Comparison of ENCODE assay signal across 13 cellular contexts in genomic region chr3:37999836-38000235, GRCh38. TPM values are rescaled to one million over a fixed set of nuclear protein-coding genes. Genes with fewer than 3 reads are reported as not detected.
DNase-seq lines count a peak whose midpoint lies in the region; ATAC-seq and TF ChIP-seq lines count a peak whose summit lies in the region.
"Had no signal": no experiment of that assay in that cellular context is flagged by ENCODE, and none has a peak within 500 bp of the region (broad histone marks: within the 10 kb centered on the region; RNA-seq: fewer than 3 reads in every experiment).

No MANE protein-coding gene starts in this region.

- peaks cover 23% of the 10 kb centered on the region for H3K36me3 Mint-ChIP-seq in T-helper 1 cell treated with Interleukin-12 subunit alpha and Interleukin-12 subunit beta and Interleukin-4 antibody, amounts not matched to agents 30 μg/mL and 1 μg/mL, for 36 hours (ENCODE audit: low read depth)
- H3K36me3 Mint-ChIP-seq in CD8-positive, alpha-beta T cell = peaks cover 63% of the 10 kb centered on the region
- peaks cover 45% of the 10 kb centered on the region for H3K36me3 Mint-ChIP-seq in activated T-helper 2 cell treated with anti-CD3 and anti-CD28 coated beads, Interferon-gamma antibody, Interleukin-2, Interleukin-4, amounts not matched to agents 10 μg/mL and 5 μg/mL and 100 μg/mL, durations not matched to agents 14 hours and 24 hours and 36 hours (ENCODE audit: low read depth)
- peaks cover 16% of the 10 kb centered on the region for H3K36me3 Mint-ChIP-seq in nephron (ENCODE audit: low read depth)

- H3K4me3 Mint-ChIP-seq in T-helper 1 cell treated with Interleukin-12 subunit alpha and Interleukin-12 subunit beta and Interleukin-4 antibody, amounts not matched to agents 30 μg/mL and 1 μg/mL, for 36 hours = no peak overlapping the region
- H3K4me3 Mint-ChIP-seq in CD8-positive, alpha-beta T cell = peak overlapping the region; percentile 52
- no peak overlapping the region for H3K4me3 Mint-ChIP-seq in activated T-helper 2 cell treated with anti-CD3 and anti-CD28 coated beads, Interferon-gamma antibody, Interleukin-2, Interleukin-4, amounts not matched to agents 10 μg/mL and 5 μg/mL and 100 μg/mL, durations not matched to agents 14 hours and 24 hours and 36 hours (ENCODE audit: low read depth)
- peak overlapping the region; percentile 47 to 72 (median 64) for H3K4me3 Mint-ChIP-seq in nephron

- H3K27ac ChIP-seq in CD8-positive, alpha-beta T cell (ENCODE audit: low read depth, low read length) = no peak overlapping the region
- H3K27ac ChIP-seq: 22Rv1 had no signal

- H3K27ac Mint-ChIP-seq in T-helper 1 cell treated with Interleukin-12 subunit alpha and Interleukin-12 subunit beta and Interleukin-4 antibody, amounts not matched to agents 30 μg/mL and 1 μg/mL, for 36 hours = peak overlapping the region; percentile 8
- peak overlapping the region; percentile 77 for H3K27ac Mint-ChIP-seq in CD8-positive, alpha-beta T cell
- H3K27ac Mint-ChIP-seq in activated T-helper 2 cell treated with anti-CD3 and anti-CD28 coated beads, Interferon-gamma antibody, Interleukin-2, Interleukin-4, amounts not matched to agents 10 μg/mL and 5 μg/mL and 100 μg/mL, durations not matched to agents 14 hours and 24 hours and 36 hours = peak overlapping the region; percentile 37
- H3K27ac Mint-ChIP-seq in nephron = peak overlapping the region in 2 of 3 experiments; percentile 3 to 74

- POLR2A ChIA-PET in CD8-positive, alpha-beta T cell (lab: Charles Lee) = interaction anchor here (0.6 kb wide), 1 partner anchor 60 kb away, joined by 5 read pairs; no protein-coding TSS in a partner anchor

- no peaks in the 10 kb centered on the region for H3K27me3 Mint-ChIP-seq in T-helper 1 cell treated with Interleukin-12 subunit alpha and Interleukin-12 subunit beta and Interleukin-4 antibody, amounts not matched to agents 30 μg/mL and 1 μg/mL, for 36 hours (ENCODE audit: low read depth)
- no peaks in the 10 kb centered on the region for H3K27me3 Mint-ChIP-seq in CD8-positive, alpha-beta T cell (ENCODE audit: low read depth)
- no peaks in the 10 kb centered on the region for H3K27me3 Mint-ChIP-seq in activated T-helper 2 cell treated with anti-CD3 and anti-CD28 coated beads, Interferon-gamma antibody, Interleukin-2, Interleukin-4, amounts not matched to agents 10 μg/mL and 5 μg/mL and 100 μg/mL, durations not matched to agents 14 hours and 24 hours and 36 hours (ENCODE audit: low read depth)
- no peaks in the 10 kb centered on the region for H3K27me3 Mint-ChIP-seq in nephron (ENCODE audit: low read depth)

- H3K9me3 ChIP-seq in CD8-positive, alpha-beta T cell (ENCODE audit: low read length) = no peaks in the 10 kb centered on the region

- no peak for DNase-seq in T-helper 1 cell
- no peak for DNase-seq in CD8-positive, alpha-beta T cell
- DNase-seq in activated T-helper 2 cell treated with anti-CD3 and anti-CD28 coated beads, Interferon-gamma antibody, Interleukin-2, Interleukin-4, amounts not matched to agents 10 μg/mL and 5 μg/mL and 100 μg/mL, durations not matched to agents 14 hours and 24 hours and 36 hours (ENCODE audit: low spot score) = no peak
- no peak for DNase-seq in SW480 (ENCODE audit: low spot score)
- DNase-seq in T1000 (lab: John Stamatoyannopoulos, UW) = no peak
- DNase-seq: NCI-H1417, NCI-H510A treated with DMSO at 0.1 percent for 48 hours, SW 1271 had no signal

- peaks cover 22% of the 10 kb centered on the region for H3K36me3 ChIP-seq in CD8-positive, alpha-beta T cell (ENCODE audit: insufficient read depth, low read length)

- intact Hi-C loops in CD8-positive, alpha-beta T cell (cut with DNase I, micrococcal nuclease) = no loop called here
- intact Hi-C loops in activated T-helper 2 cell treated with anti-CD3 and anti-CD28 coated beads, Interferon-gamma antibody, Interleukin-2, Interleukin-4, amounts not matched to agents 10 μg/mL and 5 μg/mL and 100 μg/mL, durations not matched to agents 14 hours and 24 hours and 36 hours (cut with micrococcal nuclease) = no loop called here

- peaks cover 41% of the 10 kb centered on the region for H3K4me1 Mint-ChIP-seq in T-helper 1 cell treated with Interleukin-12 subunit alpha and Interleukin-12 subunit beta and Interleukin-4 antibody, amounts not matched to agents 30 μg/mL and 1 μg/mL, for 36 hours (ENCODE audit: low read depth)
- H3K4me1 Mint-ChIP-seq in CD8-positive, alpha-beta T cell (ENCODE audit: low read depth) = peaks cover 58% of the 10 kb centered on the region
- H3K4me1 Mint-ChIP-seq in activated T-helper 2 cell treated with anti-CD3 and anti-CD28 coated beads, Interferon-gamma antibody, Interleukin-2, Interleukin-4, amounts not matched to agents 10 μg/mL and 5 μg/mL and 100 μg/mL, durations not matched to agents 14 hours and 24 hours and 36 hours (ENCODE audit: low read depth) = peaks cover 44% of the 10 kb centered on the region
- peaks cover 32% of the 10 kb centered on the region for H3K4me1 Mint-ChIP-seq in nephron

- TF ChIP-seq CTCF in CD8-positive, alpha-beta T cell (IDR thresholded peaks at IDR 0.05) = no peak
- TF ChIP-seq CTCF in nephron (IDR thresholded peaks at IDR 0.05; ENCODE audit: unreplicated experiment in 3 of 3) = no peak

- H3K4me3 ChIP-seq in CD8-positive, alpha-beta T cell (ENCODE audit: low read depth, low read length) = no peak overlapping the region
- H3K4me3 ChIP-seq: skin epidermis had no signal

- H3K9me3 Mint-ChIP-seq in T-helper 1 cell treated with Interleukin-12 subunit alpha and Interleukin-12 subunit beta and Interleukin-4 antibody, amounts not matched to agents 30 μg/mL and 1 μg/mL, for 36 hours = no peaks in the 10 kb centered on the region
- H3K9me3 Mint-ChIP-seq in CD8-positive, alpha-beta T cell = no peaks in the 10 kb centered on the region
- H3K9me3 Mint-ChIP-seq in activated T-helper 2 cell treated with anti-CD3 and anti-CD28 coated beads, Interferon-gamma antibody, Interleukin-2, Interleukin-4, amounts not matched to agents 10 μg/mL and 5 μg/mL and 100 μg/mL, durations not matched to agents 14 hours and 24 hours and 36 hours = no peaks in the 10 kb centered on the region
- no peaks in the 10 kb centered on the region for H3K9me3 Mint-ChIP-seq in nephron

- ATAC-seq in CD8-positive, alpha-beta T cell = no peak
- ATAC-seq in HG03432 (IDR thresholded peaks at IDR 0.05; ENCODE audit: unreplicated experiment) = no peak

- H3K4me1 ChIP-seq in CD8-positive, alpha-beta T cell (ENCODE audit: insufficient read depth, low read length) = peaks cover 43% of the 10 kb centered on the region

- CTCF ChIA-PET in CD8-positive, alpha-beta T cell (lab: Charles Lee) = no interaction called here

- H3K27me3 ChIP-seq in CD8-positive, alpha-beta T cell (ENCODE audit: insufficient read depth, low read length) = no peaks in the 10 kb centered on the region

RNA-seq across cellular contexts. Expression of gene VILL, which starts 9.2 kb away (rescaled TPM):
- total RNA-seq in CD8-positive, alpha-beta T cell = 10 to 100 TPM; 19.0 to 19.6 TPM
- total RNA-seq in activated T-helper 2 cell treated with anti-CD3 and anti-CD28 coated beads, Interferon-gamma antibody, Interleukin-2, Interleukin-4, amounts not matched to agents 10 μg/mL and 5 μg/mL and 100 μg/mL, durations not matched to agents 14 hours and 24 hours and 36 hours = 11.8 and 12.8 TPM in 2 replicates

RNA-seq across cellular contexts. Expression of gene PLCD1, which starts 29.6 kb away (rescaled TPM):
- 10 to 100 TPM; 64.4 to 70.8 TPM for total RNA-seq in CD8-positive, alpha-beta T cell
- 4.3 and 6.9 TPM in 2 replicates for total RNA-seq in activated T-helper 2 cell treated with anti-CD3 and anti-CD28 coated beads, Interferon-gamma antibody, Interleukin-2, Interleukin-4, amounts not matched to agents 10 μg/mL and 5 μg/mL and 100 μg/mL, durations not matched to agents 14 hours and 24 hours and 36 hours

RNA-seq across cellular contexts. Expression of gene DLEC1, which starts 39.2 kb away (rescaled TPM):
- 1 to 10 TPM; 1.8 to 1.9 TPM for total RNA-seq in CD8-positive, alpha-beta T cell
- total RNA-seq in activated T-helper 2 cell treated with anti-CD3 and anti-CD28 coated beads, Interferon-gamma antibody, Interleukin-2, Interleukin-4, amounts not matched to agents 10 μg/mL and 5 μg/mL and 100 μg/mL, durations not matched to agents 14 hours and 24 hours and 36 hours = 0.02 and 0.16 TPM in 2 replicates

Comparison
In these comparisons a context has a peak if more than half of its experiments do, and no peak if none do; other contexts are left out.
1. H3K27ac Mint-ChIP-seq: peak in every context shown above with its lines; median percentile 77 in CD8-positive, alpha-beta T cell; 38 in nephron; 37 in activated T-helper 2 cell treated with anti-CD3 and anti-CD28 coated beads, Interferon-gamma antibody, Interleukin-2, Interleukin-4, amounts not matched to agents 10 μg/mL and 5 μg/mL and 100 μg/mL, durations not matched to agents 14 hours and 24 hours and 36 hours; 8 in T-helper 1 cell treated with Interleukin-12 subunit alpha and Interleukin-12 subunit beta and Interleukin-4 antibody, amounts not matched to agents 30 μg/mL and 1 μg/mL, for 36 hours.
2. H3K4me3 Mint-ChIP-seq: peak in CD8-positive, alpha-beta T cell (single experiment) and nephron (3 of 3); none in T-helper 1 cell treated with Interleukin-12 subunit alpha and Interleukin-12 subunit beta and Interleukin-4 antibody, amounts not matched to agents 30 μg/mL and 1 μg/mL, for 36 hours (single experiment) and activated T-helper 2 cell treated with anti-CD3 and anti-CD28 coated beads, Interferon-gamma antibody, Interleukin-2, Interleukin-4, amounts not matched to agents 10 μg/mL and 5 μg/mL and 100 μg/mL, durations not matched to agents 14 hours and 24 hours and 36 hours (single experiment).